5 cellular contexts compared by ENCODE assay signal in genomic region chr18:14149916-14150420, GRCh38. TPM values are rescaled to one million over a fixed set of nuclear protein-coding genes. Genes with fewer than 3 reads are reported as not detected.
DNase-seq lines count a peak whose midpoint lies in the region; ATAC-seq, FAIRE-seq and TF ChIP-seq lines count a peak whose summit lies in the region.
"Not testable (repeated sequence)": the region's sequence is repeated elsewhere in the genome, so short reads cannot be mapped to it uniquely, and the experiment has no call there.

No MANE protein-coding gene starts in this region.

- peaks cover 47% of the 10 kb centered on the region for H3K4me1 ChIP-seq in BLaER1
- not testable (repeated sequence) for H3K4me1 ChIP-seq in upper lobe of right lung

- H3K9me3 ChIP-seq in BLaER1, upper lobe of right lung: not testable (repeated sequence)

- DNase-seq in D341Med (ENCODE audit: low spot score) (peak; percentile 16), upper lobe of right lung (peak; percentile 59)
- DNase-seq in Right ventricle myocardium inferior (ENCODE audit: missing footprints); urothelium cell line (ENCODE audit: low spot score): not testable (repeated sequence)

- H3K36me3 ChIP-seq in BLaER1, upper lobe of right lung: not testable (repeated sequence)

- intact Hi-C loops in Right ventricle myocardium inferior (cut with DNase I); upper lobe of right lung (cut with DNase I): not testable (repeated sequence)

- peak overlapping the region; percentile 30; the same call in 1 of the 2 replicates for H3K4me2 ChIP-seq in BLaER1

- not testable (repeated sequence) for TF ChIP-seq CTCF in upper lobe of right lung (IDR thresholded peaks at IDR 0.05)

- not testable (repeated sequence) for H3K9ac ChIP-seq in BLaER1

- FAIRE-seq in urothelium cell line (lab: Jason Lieb, UNC) = peak; percentile 71

- peak; percentile 21 for ATAC-seq in Right ventricle myocardium inferior
- not testable (repeated sequence) for ATAC-seq in upper lobe of right lung

- not testable (repeated sequence) for H3K27me3 ChIP-seq in BLaER1, upper lobe of right lung

- H3K4me3 ChIP-seq in BLaER1, upper lobe of right lung: not testable (repeated sequence)

- H3K27ac ChIP-seq in BLaER1, upper lobe of right lung: not testable (repeated sequence)

- not testable (repeated sequence) for H4K20me1 ChIP-seq in BLaER1

RNA-seq across cellular contexts. Expression of gene ZNF519, which starts 17.7 kb away (rescaled TPM):
- total RNA-seq in Right ventricle myocardium inferior = 4.1 TPM
- total RNA-seq in upper lobe of right lung = 5.7 TPM
